In genomic region chr12:49279706-49280159, GRCh38 we compare ENCODE assay signal across 13 cellular contexts. TPM values are rescaled to one million over a fixed set of nuclear protein-coding genes. Genes with fewer than 3 reads are reported as not detected.
DNase-seq lines count a peak whose midpoint lies in the region; ATAC-seq and TF ChIP-seq lines count a peak whose summit lies in the region.
"Had no signal": no experiment of that assay in that cellular context is flagged by ENCODE, and none has a peak within 500 bp of the region (broad histone marks: within the 10 kb centered on the region; RNA-seq: fewer than 3 reads in every experiment).

No MANE protein-coding gene starts in this region.

- H3K4me1 Mint-ChIP-seq in brain (peaks cover 62% of the 10 kb centered on the region), nephron progenitor cell (peaks cover 18% of the 10 kb centered on the region)
- no peaks in the 10 kb centered on the region for H3K4me1 Mint-ChIP-seq in stimulated activated naive B cell treated with anti-CD40 and anti-IgM and Interleukin-4, amounts not matched to agents 10 μg/mL and 1 μg/mL and 100 μg/mL, for 72 hours
- H3K4me1 Mint-ChIP-seq: CD8-positive, alpha-beta memory T cell had no signal

- DNase-seq in DMS79 treated with DMSO at 0.1 percent for 48 hours (lab: John Stamatoyannopoulos, UW): peak; percentile 30
- DNase-seq in NCI-H146 treated with DMSO at 0.1 percent for 48 hours (lab: John Stamatoyannopoulos, UW; ENCODE audit: unreplicated experiment): peak; percentile 34
- no peak for DNase-seq in nephron progenitor cell
- no peak for DNase-seq in effector CD8-positive, alpha-beta T cell (lab: John Stamatoyannopoulos, UW)
- no peak for DNase-seq in stimulated activated naive B cell treated with anti-CD40 and anti-IgM and Interleukin-4, amounts not matched to agents 10 μg/mL and 1 μg/mL and 100 μg/mL, for 72 hours
- DNase-seq in GM23248: no peak
- DNase-seq in uterus: no peak
- DNase-seq: CD8-positive, alpha-beta memory T cell; NCI-H510A had no signal

- peak overlapping the region in 3 of 5 experiments; percentile 32 to 61 (median 40) for H3K4me3 Mint-ChIP-seq in brain
- no peak overlapping the region for H3K4me3 Mint-ChIP-seq in nephron progenitor cell
- H3K4me3 Mint-ChIP-seq in stimulated activated naive B cell treated with anti-CD40 and anti-IgM and Interleukin-4, amounts not matched to agents 10 μg/mL and 1 μg/mL and 100 μg/mL, for 72 hours: no peak overlapping the region
- H3K4me3 Mint-ChIP-seq: CD8-positive, alpha-beta memory T cell; T-helper 1 cell treated with Interleukin-12 subunit alpha and Interleukin-12 subunit beta and Interleukin-4 antibody, amounts not matched to agents 30 μg/mL and 1 μg/mL, for 36 hours had no signal

- no peak overlapping the region for H2AFZ ChIP-seq in GM23248

- WGBS in GM23248 (ENCODE audit: low coverage in 1 of 2, low lambda C conversion rate in 2 of 2, missing lambda C conversion rate in 2 of 2), 2 experiments: 64 to 70% methylated on average over 7 of the region's 7 CpGs

- no peaks in the 10 kb centered on the region for H3K4me1 ChIP-seq in GM23248 (ENCODE audit: insufficient read depth)
- no peaks in the 10 kb centered on the region for H3K4me1 ChIP-seq in uterus
- H3K4me1 ChIP-seq: adrenal gland had no signal

- H4K20me1 ChIP-seq in GM23248 (ENCODE audit: insufficient read depth): no peaks in the 10 kb centered on the region

- no peak for TF ChIP-seq CTCF in brain (conservative IDR thresholded peaks at IDR 0.05)
- TF ChIP-seq CTCF in nephron progenitor cell (IDR thresholded peaks at IDR 0.05): no peak
- TF ChIP-seq CTCF in uterus (IDR thresholded peaks at IDR 0.05): no peak

- peaks cover 15% of the 10 kb centered on the region for H3F3A ChIP-seq in GM23248 (ENCODE audit: insufficient read depth)

- no peaks in the 10 kb centered on the region for H3K36me3 Mint-ChIP-seq in brain
- H3K36me3 Mint-ChIP-seq in nephron progenitor cell (ENCODE audit: low read depth): no peaks in the 10 kb centered on the region
- H3K36me3 Mint-ChIP-seq in stimulated activated naive B cell treated with anti-CD40 and anti-IgM and Interleukin-4, amounts not matched to agents 10 μg/mL and 1 μg/mL and 100 μg/mL, for 72 hours: peaks cover under 1 to 1% of the 10 kb centered on the region in 2 donors

- H3K27me3 ChIP-seq in GM23248 (replicated peaks; ENCODE audit: insufficient read depth): no peaks in the 10 kb centered on the region
- H3K27me3 ChIP-seq in uterus: no peaks in the 10 kb centered on the region
- H3K27me3 ChIP-seq: adrenal gland had no signal

- H3K9ac ChIP-seq in GM23248: no peak overlapping the region

- no peak overlapping the region for H3K4me3 ChIP-seq in GM23248
- no peak overlapping the region for H3K4me3 ChIP-seq in uterus
- H3K4me3 ChIP-seq: adrenal gland had no signal

- peak overlapping the region; percentile 58 to 94 (median 86) for H3K27ac Mint-ChIP-seq in brain
- peak overlapping the region; percentile 6 for H3K27ac Mint-ChIP-seq in nephron progenitor cell
- no peak overlapping the region for H3K27ac Mint-ChIP-seq in stimulated activated naive B cell treated with anti-CD40 and anti-IgM and Interleukin-4, amounts not matched to agents 10 μg/mL and 1 μg/mL and 100 μg/mL, for 72 hours
- H3K27ac Mint-ChIP-seq: CD8-positive, alpha-beta memory T cell; T-helper 1 cell treated with Interleukin-12 subunit alpha and Interleukin-12 subunit beta and Interleukin-4 antibody, amounts not matched to agents 30 μg/mL and 1 μg/mL, for 36 hours had no signal

- intact Hi-C loops in uterus (cut with DNase I; ENCODE audit: low total_unique reads): loop anchor here (10.0 kb wide), 1 partner anchor 65 kb away; the partner anchor contains the start of gene DNAJC22

- H3K4me2 ChIP-seq in GM23248 (ENCODE audit: unreplicated experiment): no peak overlapping the region

- H3K79me2 ChIP-seq in GM23248 (ENCODE audit: insufficient read depth): no peaks in the 10 kb centered on the region

- no peaks in the 10 kb centered on the region for H3K9me3 ChIP-seq in GM23248 (ENCODE audit: low read depth)
- H3K9me3 ChIP-seq in uterus: no peaks in the 10 kb centered on the region
- H3K9me3 ChIP-seq: adrenal gland had no signal

- peaks cover 7% of the 10 kb centered on the region for H3K27me3 Mint-ChIP-seq in brain
- peaks cover 14% of the 10 kb centered on the region for H3K27me3 Mint-ChIP-seq in nephron progenitor cell (ENCODE audit: low read depth, poor library complexity)
- peaks cover 10 to 16% of the 10 kb centered on the region in 2 donors for H3K27me3 Mint-ChIP-seq in stimulated activated naive B cell treated with anti-CD40 and anti-IgM and Interleukin-4, amounts not matched to agents 10 μg/mL and 1 μg/mL and 100 μg/mL, for 72 hours

- H3K9me2 ChIP-seq in GM23248 (ENCODE audit: insufficient read depth): no peaks in the 10 kb centered on the region

- no peak overlapping the region for H3K27ac ChIP-seq in GM23248
- no peak overlapping the region for H3K27ac ChIP-seq in uterus

- ATAC-seq in stimulated activated naive B cell treated with anti-CD40 and anti-IgM and Interleukin-4, amounts not matched to agents 10 μg/mL and 1 μg/mL and 100 μg/mL, for 72 hours (replicated peaks): no peak

- H3K9me3 Mint-ChIP-seq in brain (peaks cover 0 to 8% (median 2%) of the 10 kb centered on the region in 5 experiments), nephron progenitor cell (peaks cover 3% of the 10 kb centered on the region)
- H3K9me3 Mint-ChIP-seq in stimulated activated naive B cell treated with anti-CD40 and anti-IgM and Interleukin-4, amounts not matched to agents 10 μg/mL and 1 μg/mL and 100 μg/mL, for 72 hours: no peaks in the 10 kb centered on the region
- H3K9me3 Mint-ChIP-seq: CD8-positive, alpha-beta memory T cell; T-helper 1 cell treated with Interleukin-12 subunit alpha and Interleukin-12 subunit beta and Interleukin-4 antibody, amounts not matched to agents 30 μg/mL and 1 μg/mL, for 36 hours had no signal

- H3K36me3 ChIP-seq in GM23248 (ENCODE audit: low read depth) (no peaks in the 10 kb centered on the region), uterus (no peaks in the 10 kb centered on the region)
- H3K36me3 ChIP-seq: adrenal gland had no signal

- no peak for TF ChIP-seq POLR2A in uterus (IDR thresholded peaks at IDR 0.05)

- in situ Hi-C loops in GM23248 (cut with MboI): no loop called here

RNA-seq across cellular contexts. Expression of gene TUBA1C, which starts 14.9 kb away (rescaled TPM):
- polyA plus RNA-seq in brain (ENCODE audit: insufficient read depth, low read depth, low replicate concordance) (189 TPM), GM23248 (2016; fragmentation: Nextera tagmentation; extraction: Ambion mirVana) (301 and 312 TPM in 2 replicates)
- 401 and 473 TPM in 2 replicates for total RNA-seq in GM23248 (2014; rRNA removed; shearing (Covaris generic))
- total RNA-seq in uterus: 10 to 100 TPM; 30.7 to 90.0 (median 74.6) TPM

RNA-seq across cellular contexts. Expression of gene PRPH, which starts 15.2 kb away (rescaled TPM):
- polyA plus RNA-seq in brain (ENCODE audit: insufficient read depth, low read depth, low replicate concordance) (166 TPM), GM23248 (2016; fragmentation: Nextera tagmentation; extraction: Ambion mirVana) (not detected in 2 replicates)
- not detected in 2 replicates for total RNA-seq in GM23248 (2014; rRNA removed; shearing (Covaris generic))
- 1 to 10 TPM in 2 of 4 donors, not detected in 2; 4.7 to 5.6 TPM for total RNA-seq in uterus
- total RNA-seq: CD8-positive, alpha-beta memory T cell; myocyte had no signal
- polyA plus RNA-seq: CD8-positive, alpha-beta memory T cell had no signal

RNA-seq across cellular contexts. Expression of gene TROAP, which starts 43.3 kb away (rescaled TPM):
- polyA plus RNA-seq in brain (ENCODE audit: insufficient read depth, low read depth, low replicate concordance): 49.2 TPM
- 4.4 and 6.2 TPM in 2 replicates for total RNA-seq in GM23248 (2014; rRNA removed; shearing (Covaris generic))
- 8.8 and 11.7 TPM in 2 replicates for polyA plus RNA-seq in GM23248 (2016; fragmentation: Nextera tagmentation; extraction: Ambion mirVana)
- total RNA-seq in uterus: 10 to 100 TPM in 1 of 4 donors, 1 to 10 TPM in 1, not detected in 2; 1.8 to 10.2 TPM

RNA-seq across cellular contexts. Expression of gene C1QL4, which starts 57.3 kb away (rescaled TPM):
- 0.15 TPM for polyA plus RNA-seq in brain (ENCODE audit: insufficient read depth, low read depth, low replicate concordance)
- not detected in 2 replicates for total RNA-seq in GM23248 (2014; rRNA removed; shearing (Covaris generic))
- not detected in 2 replicates for polyA plus RNA-seq in GM23248 (2016; fragmentation: Nextera tagmentation; extraction: Ambion mirVana)
- total RNA-seq in uterus: 1 to 10 TPM in 1 of 4 donors, not detected in 3; 1.7 TPM
- total RNA-seq: CD8-positive, alpha-beta memory T cell had no signal
- polyA plus RNA-seq: adrenal gland; CD8-positive, alpha-beta memory T cell had no signal

Comparison
In these comparisons a context has a peak if more than half of its experiments do, and no peak if none do; other contexts are left out.
1. DNase-seq: peak in DMS79 treated with DMSO at 0.1 percent for 48 hours (single experiment) and NCI-H146 treated with DMSO at 0.1 percent for 48 hours (single experiment); none in nephron progenitor cell (single experiment), effector CD8-positive, alpha-beta T cell (single experiment), stimulated activated naive B cell treated with anti-CD40 and anti-IgM and Interleukin-4, amounts not matched to agents 10 μg/mL and 1 μg/mL and 100 μg/mL, for 72 hours (single experiment), GM23248 (single experiment) and uterus (0 of 2).
2. H3K4me3 Mint-ChIP-seq: peak in brain (3 of 5); none in nephron progenitor cell (single experiment) and stimulated activated naive B cell treated with anti-CD40 and anti-IgM and Interleukin-4, amounts not matched to agents 10 μg/mL and 1 μg/mL and 100 μg/mL, for 72 hours (0 of 2).